26 cellular contexts compared by ENCODE assay signal in genomic region chr17:14935139-14935538, GRCh38.
"Had no signal": no experiment of that assay in that cellular context is flagged by ENCODE, and none has a peak within 500 bp of the region (broad histone marks: within the 10 kb centered on the region; RNA-seq: fewer than 3 reads in every experiment).

No MANE protein-coding gene starts in this region.

- ATAC-seq: lower lobe of right lung; naive thymus-derived CD8-positive, alpha-beta T cell; pancreas; right cardiac atrium; stimulated activated memory B cell treated with anti-CD40 and anti-IgM and Interleukin-4, amounts not matched to agents 10 μg/mL and 1 μg/mL and 100 μg/mL, for 72 hours; stimulated activated naive CD8-positive, alpha-beta T cell treated with anti-CD3 and anti-CD28 coated beads, Interleukin-15, amount 100 ng/mL, for 72 hours had no signal

- H3K9me3 ChIP-seq: lower lobe of right lung, pancreas, prostate gland, sigmoid colon, tibial nerve, uterus had no signal

- DNase-seq: hypothalamus; immature natural killer cell; kidney; lower lobe of right lung; mammary epithelial cell; mesenchymal stem cell; naive thymus-derived CD8-positive, alpha-beta T cell; nucleus accumbens; pancreas; posterior cingulate gyrus; retina; right cardiac atrium; sigmoid colon; stimulated activated CD4-positive, alpha-beta T cell treated with anti-CD3 and anti-CD28 coated beads, Interleukin-1b, Interleukin-23, amount 100 ng/mL, for 48 hours; stimulated activated CD4-positive, alpha-beta T cell treated with anti-CD3 and anti-CD28 coated beads, Interleukin-2, amount 100 ng/mL, for 48 hours; stimulated activated CD4-positive, alpha-beta T cell treated with anti-CD3 and anti-CD28 coated beads, Interleukin-4, amount 100 ng/mL, for 4 hours; stimulated activated CD8-positive, alpha-beta memory T cell treated with anti-CD3 and anti-CD28 coated beads, Interleukin-4, amount 100 ng/mL, for 48 hours; stimulated activated naive CD4-positive, alpha-beta T cell treated with Interleukin-2 at 50 U/mL for 16 hours; stimulated activated naive CD8-positive, alpha-beta T cell treated with anti-CD3 and anti-CD28 coated beads, Interleukin-15, amount 100 ng/mL, for 72 hours; substantia nigra; uterus had no signal

- H3K27me3 ChIP-seq: pancreas, tibial nerve, uterus had no signal

- FAIRE-seq: islet of Langerhans, kidney, pancreas had no signal

- H3K4me2 ChIP-seq: smooth muscle cell had no signal

- H3K4me1 ChIP-seq: lower lobe of right lung, prostate gland, uterus had no signal

- H3K27ac ChIP-seq: lower lobe of right lung, pancreas, prostate gland, sigmoid colon, tibial nerve, uterus had no signal

- H3K36me3 ChIP-seq: lower lobe of right lung, pancreas, prostate gland, sigmoid colon, tibial nerve, uterus had no signal

- H3K4me3 ChIP-seq: lower lobe of right lung, pancreas, prostate gland, sigmoid colon, smooth muscle cell, tibial nerve, uterus had no signal
